In the genomic region with DNA sequence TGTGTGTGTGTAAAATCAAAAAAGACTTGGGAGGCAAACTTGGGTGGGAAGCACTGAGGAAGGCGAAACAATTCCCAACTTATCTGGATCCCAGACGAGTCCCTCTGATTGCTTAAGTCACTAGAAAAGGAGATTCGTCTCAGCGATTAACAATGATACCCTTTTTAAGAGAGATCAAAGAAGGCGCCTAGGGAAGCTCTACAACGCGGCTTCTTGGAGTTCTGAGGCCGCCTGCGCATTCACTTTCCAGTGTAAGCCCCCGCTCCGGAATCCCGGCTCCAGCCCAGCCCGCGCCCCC, we compare ENCODE assay signal across 1 cellular context.
TF ChIP-seq lines count a peak whose summit lies in the region.

No MANE protein-coding gene starts in this region.

TF ChIP-seq in SK-N-SH, 30 proteins besides CTCF, POLR2A, EP300 and RAD21 (continued from another document):
- TF ChIP-seq, protein P1, sequence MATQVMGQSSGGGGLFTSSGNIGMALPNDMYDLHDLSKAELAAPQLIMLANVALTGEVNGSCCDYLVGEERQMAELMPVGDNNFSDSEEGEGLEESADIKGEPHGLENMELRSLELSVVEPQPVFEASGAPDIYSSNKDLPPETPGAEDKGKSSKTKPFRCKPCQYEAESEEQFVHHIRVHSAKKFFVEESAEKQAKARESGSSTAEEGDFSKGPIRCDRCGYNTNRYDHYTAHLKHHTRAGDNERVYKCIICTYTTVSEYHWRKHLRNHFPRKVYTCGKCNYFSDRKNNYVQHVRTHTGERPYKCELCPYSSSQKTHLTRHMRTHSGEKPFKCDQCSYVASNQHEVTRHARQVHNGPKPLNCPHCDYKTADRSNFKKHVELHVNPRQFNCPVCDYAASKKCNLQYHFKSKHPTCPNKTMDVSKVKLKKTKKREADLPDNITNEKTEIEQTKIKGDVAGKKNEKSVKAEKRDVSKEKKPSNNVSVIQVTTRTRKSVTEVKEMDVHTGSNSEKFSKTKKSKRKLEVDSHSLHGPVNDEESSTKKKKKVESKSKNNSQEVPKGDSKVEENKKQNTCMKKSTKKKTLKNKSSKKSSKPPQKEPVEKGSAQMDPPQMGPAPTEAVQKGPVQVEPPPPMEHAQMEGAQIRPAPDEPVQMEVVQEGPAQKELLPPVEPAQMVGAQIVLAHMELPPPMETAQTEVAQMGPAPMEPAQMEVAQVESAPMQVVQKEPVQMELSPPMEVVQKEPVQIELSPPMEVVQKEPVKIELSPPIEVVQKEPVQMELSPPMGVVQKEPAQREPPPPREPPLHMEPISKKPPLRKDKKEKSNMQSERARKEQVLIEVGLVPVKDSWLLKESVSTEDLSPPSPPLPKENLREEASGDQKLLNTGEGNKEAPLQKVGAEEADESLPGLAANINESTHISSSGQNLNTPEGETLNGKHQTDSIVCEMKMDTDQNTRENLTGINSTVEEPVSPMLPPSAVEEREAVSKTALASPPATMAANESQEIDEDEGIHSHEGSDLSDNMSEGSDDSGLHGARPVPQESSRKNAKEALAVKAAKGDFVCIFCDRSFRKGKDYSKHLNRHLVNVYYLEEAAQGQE (IDR thresholded peaks at IDR 0.05; ENCODE audit: low read depth, low read length) = no peak
- TF ChIP-seq, protein P2, sequence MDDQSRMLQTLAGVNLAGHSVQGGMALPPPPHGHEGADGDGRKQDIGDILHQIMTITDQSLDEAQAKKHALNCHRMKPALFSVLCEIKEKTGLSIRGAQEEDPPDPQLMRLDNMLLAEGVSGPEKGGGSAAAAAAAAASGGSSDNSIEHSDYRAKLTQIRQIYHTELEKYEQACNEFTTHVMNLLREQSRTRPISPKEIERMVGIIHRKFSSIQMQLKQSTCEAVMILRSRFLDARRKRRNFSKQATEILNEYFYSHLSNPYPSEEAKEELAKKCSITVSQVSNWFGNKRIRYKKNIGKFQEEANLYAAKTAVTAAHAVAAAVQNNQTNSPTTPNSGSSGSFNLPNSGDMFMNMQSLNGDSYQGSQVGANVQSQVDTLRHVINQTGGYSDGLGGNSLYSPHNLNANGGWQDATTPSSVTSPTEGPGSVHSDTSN (IDR thresholded peaks at IDR 0.05) = no peak
- no peak for TF ChIP-seq MEF2A (IDR thresholded peaks at IDR 0.05; ENCODE audit: borderline replicate concordance, low read depth)
- TF ChIP-seq TEAD4 (IDR thresholded peaks at IDR 0.05; ENCODE audit: borderline replicate concordance, insufficient read depth) = no peak
- TF ChIP-seq NFIC (IDR thresholded peaks at IDR 0.05; ENCODE audit: borderline replicate concordance) = no peak
- no peak for TF ChIP-seq RCOR1 (IDR thresholded peaks at IDR 0.05; ENCODE audit: low read length)
